In genomic region chr5:75512383-75513074, GRCh38 we compare ENCODE assay signal across 8 cellular contexts. TPM values are rescaled to one million over a fixed set of nuclear protein-coding genes. Genes with fewer than 3 reads are reported as not detected.
A peak's percentile ranks its signal among the peaks of the same experiment; 100 is the strongest.
DNase-seq lines count a peak whose midpoint lies in the region; ATAC-seq and TF ChIP-seq lines count a peak whose summit lies in the region.

No MANE protein-coding gene starts in this region.

- H3K36me3 ChIP-seq in smooth muscle cell (ENCODE audit: low read depth) = no peaks in the 10 kb centered on the region

- H3K4me1 ChIP-seq in smooth muscle cell (ENCODE audit: low read depth) = peaks cover 28% of the 10 kb centered on the region

- peaks cover under 1% of the 10 kb centered on the region for H3K9me3 Mint-ChIP-seq in activated CD8-positive, alpha-beta memory T cell treated with anti-CD3 and anti-CD28 coated beads, Interleukin-2, amount 10 ng/mL, durations not matched to agents 7 days and 5 days (ENCODE audit: low read depth)

- H3K27ac ChIP-seq in smooth muscle cell (ENCODE audit: low read depth) = peak overlapping the region; percentile 69

- peaks cover 90% of the 10 kb centered on the region for H3K79me2 ChIP-seq in smooth muscle cell (ENCODE audit: low read depth)

- H3K4me1 Mint-ChIP-seq in activated CD8-positive, alpha-beta memory T cell treated with anti-CD3 and anti-CD28 coated beads, Interleukin-2, amount 10 ng/mL, durations not matched to agents 7 days and 5 days = peaks cover 46% of the 10 kb centered on the region

- H3K9me3 ChIP-seq in smooth muscle cell (replicated peaks; ENCODE audit: low read depth) = no peaks in the 10 kb centered on the region

- H3K4me2 ChIP-seq in smooth muscle cell = peak overlapping the region; percentile 87

- no peaks in the 10 kb centered on the region for H3K27me3 ChIP-seq in smooth muscle cell (ENCODE audit: low read depth)

- H3K27ac Mint-ChIP-seq in activated CD8-positive, alpha-beta memory T cell treated with anti-CD3 and anti-CD28 coated beads, Interleukin-2, amount 10 ng/mL, durations not matched to agents 7 days and 5 days = peak overlapping the region; percentile 92

- peak overlapping the region; percentile 98 for H3K4me3 Mint-ChIP-seq in activated CD8-positive, alpha-beta memory T cell treated with anti-CD3 and anti-CD28 coated beads, Interleukin-2, amount 10 ng/mL, durations not matched to agents 7 days and 5 days

- CTCF ChIA-PET in activated CD8-positive, alpha-beta memory T cell treated with anti-CD3 and anti-CD28 coated beads, Interleukin-2, amount 10 ng/mL, durations not matched to agents 7 days and 5 days (lab: Charles Lee) = interaction anchor here (0.9 to 1.5 kb wide), 5 partner anchors 12 to 744 kb away, joined by 3 to 7 read pairs (median 3); partner anchors contain the start of genes ANKRD31 and HMGCR

- H3F3A ChIP-seq in smooth muscle cell (ENCODE audit: low read depth) = no peaks in the 10 kb centered on the region

- H3K9ac ChIP-seq in smooth muscle cell (ENCODE audit: low read depth) = peak overlapping the region; percentile 75

- H3K27me3 Mint-ChIP-seq in activated CD8-positive, alpha-beta memory T cell treated with anti-CD3 and anti-CD28 coated beads, Interleukin-2, amount 10 ng/mL, durations not matched to agents 7 days and 5 days = no peaks in the 10 kb centered on the region

- WGBS in smooth muscle cell (ENCODE audit: low lambda C conversion rate) = 81% methylated on average over 16 of the region's 16 CpGs

- H4K20me1 ChIP-seq in smooth muscle cell (ENCODE audit: low read depth) = peaks cover 37% of the 10 kb centered on the region

- no peak for TF ChIP-seq CTCF in fibroblast of villous mesenchyme (IDR thresholded peaks at IDR 0.05; ENCODE audit: insufficient read depth, low read depth, low read length)
- TF ChIP-seq CTCF in smooth muscle cell (IDR thresholded peaks at IDR 0.05; ENCODE audit: borderline replicate concordance, insufficient read depth, poor library complexity, severe bottlenecking) = no peak

- in situ Hi-C loops in SK-MEL-5 (cut with HindIII; ENCODE audit: low pct_unique_long_range_greater_than_20kb, low sequenced_read_pairs) = no loop called here

- peak overlapping the region; percentile 87 for H3K4me3 ChIP-seq in fibroblast of villous mesenchyme (ENCODE audit: low read depth, low read length)
- H3K4me3 ChIP-seq in smooth muscle cell = peak overlapping the region; percentile 98

- no peak for DNase-seq in activated CD8-positive, alpha-beta memory T cell treated with anti-CD3 and anti-CD28 coated beads, Interleukin-2, amount 10 ng/mL, durations not matched to agents 7 days and 5 days
- DNase-seq in activated CD8-positive, alpha-beta memory T cell treated with anti-CD3 and anti-CD28 coated beads, Interleukin-2, amount 50 U/mL, for 48 hours = no peak
- peak; percentile 19 for DNase-seq in SK-MEL-5 (ENCODE audit: low read depth, low spot score)
- peak; percentile 41 for DNase-seq in fibroblast of villous mesenchyme (ENCODE audit: low read depth)
- DNase-seq in smooth muscle cell (lab: John Stamatoyannopoulos, UW; ENCODE audit: unreplicated experiment) = no peak
- no peak for DNase-seq in NCI-H446 treated with DMSO at 0.1 percent for 48 hours (lab: John Stamatoyannopoulos, UW)

- peaks cover 24% of the 10 kb centered on the region for H3K36me3 Mint-ChIP-seq in activated CD8-positive, alpha-beta memory T cell treated with anti-CD3 and anti-CD28 coated beads, Interleukin-2, amount 10 ng/mL, durations not matched to agents 7 days and 5 days

- peak overlapping the region; percentile 88 for H2AFZ ChIP-seq in smooth muscle cell (ENCODE audit: low read depth)

- no peak for ATAC-seq in activated CD8-positive, alpha-beta memory T cell treated with anti-CD3 and anti-CD28 coated beads, Interleukin-2, amount 10 ng/mL, durations not matched to agents 7 days and 5 days
- no peak for ATAC-seq in HG02970 (IDR thresholded peaks at IDR 0.05; ENCODE audit: low FRiP score, unreplicated experiment)
- no peak for ATAC-seq in GM21529 (IDR thresholded peaks at IDR 0.05; ENCODE audit: unreplicated experiment)

RNA-seq across cellular contexts. Expression of gene POLK, which starts 0.8 kb away (rescaled TPM):
- 10 to 100 TPM; 30.4 to 32.4 TPM for total RNA-seq in activated CD8-positive, alpha-beta memory T cell treated with anti-CD3 and anti-CD28 coated beads, Interleukin-2, amount 10 ng/mL, durations not matched to agents 7 days and 5 days
- total RNA-seq in SK-MEL-5 (2014; rRNA removed; shearing (Covaris generic)) = 22.3 and 25.0 TPM in 2 replicates
- 11.4 and 13.5 TPM in 2 replicates for polyA plus RNA-seq in SK-MEL-5 (2015; cell fraction: cytosol; rRNA removed)
- 40.8 and 44.7 TPM in 2 replicates for polyA plus RNA-seq in SK-MEL-5 (2015; cell fraction: nucleus; rRNA removed)
- total RNA-seq in fibroblast of villous mesenchyme (33.8 and 50.1 TPM in 2 replicates), smooth muscle cell (31.6 and 36.5 TPM in 2 replicates)
- polyA plus RNA-seq in smooth muscle cell = 12.8 and 15.0 TPM in 2 replicates

RNA-seq across cellular contexts. Expression of gene CERT1, which starts 1.1 kb away (rescaled TPM):
- total RNA-seq in activated CD8-positive, alpha-beta memory T cell treated with anti-CD3 and anti-CD28 coated beads, Interleukin-2, amount 10 ng/mL, durations not matched to agents 7 days and 5 days = 10 to 100 TPM; 27.4 to 28.4 TPM
- 21.8 and 22.7 TPM in 2 replicates for total RNA-seq in SK-MEL-5 (2014; rRNA removed; shearing (Covaris generic))
- polyA plus RNA-seq in SK-MEL-5 (2015; cell fraction: cytosol; rRNA removed) = 26.5 and 31.9 TPM in 2 replicates
- polyA plus RNA-seq in SK-MEL-5 (2015; cell fraction: nucleus; rRNA removed) = 25.1 and 33.4 TPM in 2 replicates
- total RNA-seq in fibroblast of villous mesenchyme (22.2 and 27.2 TPM in 2 replicates), smooth muscle cell (31.0 and 35.4 TPM in 2 replicates)
- 9.1 and 16.8 TPM in 2 replicates for polyA plus RNA-seq in smooth muscle cell

Comparison
In these comparisons a context has a peak if more than half of its experiments do, and no peak if none do; other contexts are left out.
1. DNase-seq: peak in SK-MEL-5 (single experiment) and fibroblast of villous mesenchyme (single experiment); none in activated CD8-positive, alpha-beta memory T cell treated with anti-CD3 and anti-CD28 coated beads, Interleukin-2, amount 10 ng/mL, durations not matched to agents 7 days and 5 days (single experiment), activated CD8-positive, alpha-beta memory T cell treated with anti-CD3 and anti-CD28 coated beads, Interleukin-2, amount 50 U/mL, for 48 hours (single experiment), smooth muscle cell (single experiment) and NCI-H446 treated with DMSO at 0.1 percent for 48 hours (single experiment).